Comparison of ENCODE assay signal across 16 cellular contexts in the genomic region with DNA sequence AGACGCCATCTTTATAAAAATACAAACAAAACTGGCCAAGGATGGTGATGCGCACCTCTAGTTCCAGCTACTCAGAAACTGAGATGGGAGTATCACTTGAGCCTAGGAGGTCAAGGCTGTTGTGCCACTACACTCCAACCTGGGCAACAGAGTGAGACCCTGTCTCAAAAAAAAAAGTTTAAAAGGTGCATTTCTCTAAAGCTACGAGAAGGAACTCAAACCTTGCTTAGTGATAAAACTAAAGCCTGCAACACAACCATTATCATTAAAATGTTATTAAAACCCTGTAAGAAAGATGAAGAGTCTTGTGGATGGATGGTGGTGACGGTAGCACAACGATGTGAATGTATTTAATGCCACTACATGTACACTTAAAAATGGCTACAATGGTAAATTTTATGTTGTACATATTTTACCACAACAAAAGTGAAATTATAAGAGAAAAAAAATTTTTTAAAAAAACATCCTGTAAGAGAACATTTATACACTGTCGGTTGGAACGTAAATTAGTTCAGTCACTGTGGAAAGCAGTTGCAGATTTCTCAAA. TPM values are rescaled to one million over a fixed set of nuclear protein-coding genes. Genes with fewer than 3 reads are reported as not detected.
DNase-seq lines count a peak whose midpoint lies in the region; ATAC-seq and TF ChIP-seq lines count a peak whose summit lies in the region.
"Had no signal": no experiment of that assay in that cellular context is flagged by ENCODE, and none has a peak within 500 bp of the region (broad histone marks: within the 10 kb centered on the region; RNA-seq: fewer than 3 reads in every experiment).

No MANE protein-coding gene starts in this region.

- ATAC-seq in RWPE2 (ENCODE audit: low read depth) (no peak), GM19023 (IDR thresholded peaks at IDR 0.05; ENCODE audit: unreplicated experiment) (no peak), HG02938 (IDR thresholded peaks at IDR 0.05; ENCODE audit: unreplicated experiment) (no peak)
- ATAC-seq: T-helper 17 cell, upper lobe of right lung had no signal

- H3K9me3 ChIP-seq in RWPE2 (ENCODE audit: severe bottlenecking) (no peaks in the 10 kb centered on the region), esophagus squamous epithelium (no peaks in the 10 kb centered on the region), skeletal muscle satellite cell (replicated peaks; ENCODE audit: low read length) (no peaks in the 10 kb centered on the region), tibial artery (no peaks in the 10 kb centered on the region)
- H3K9me3 ChIP-seq: upper lobe of right lung had no signal

- WGBS in esophagus squamous epithelium, 2 donors, result 94% methylated on average over 7 of the region's 7 CpGs

- no peak overlapping the region for H3K4me2 ChIP-seq in skeletal muscle satellite cell (ENCODE audit: low read length)

- TF ChIP-seq CTCF in CD14-positive monocyte (IDR thresholded peaks at IDR 0.05) (no peak), RWPE2 (IDR thresholded peaks at IDR 0.05; ENCODE audit: poor library complexity, severe bottlenecking) (no peak), esophagus squamous epithelium (IDR thresholded peaks at IDR 0.05) (no peak), tibial artery (IDR thresholded peaks at IDR 0.05) (no peak)

- H3K27ac ChIP-seq in RWPE2 (ENCODE audit: poor library complexity, severe bottlenecking), result peak overlapping the region; percentile 67
- H3K27ac ChIP-seq in esophagus squamous epithelium, result peak overlapping the region; percentile 65 to 91 (median 87)
- no peak overlapping the region for H3K27ac ChIP-seq in tibial artery

- H3K36me3 ChIP-seq in RWPE2 (ENCODE audit: low read depth) (no peaks in the 10 kb centered on the region), esophagus squamous epithelium (no peaks in the 10 kb centered on the region), skeletal muscle satellite cell (ENCODE audit: insufficient read depth, low read length) (no peaks in the 10 kb centered on the region), tibial artery (no peaks in the 10 kb centered on the region)
- H3K36me3 ChIP-seq: upper lobe of right lung had no signal

- no peak overlapping the region for H3K4me3 Mint-ChIP-seq in CD14-positive monocyte
- H3K4me3 Mint-ChIP-seq: T-helper 17 cell had no signal

- no peaks in the 10 kb centered on the region for H3K9me3 Mint-ChIP-seq in CD14-positive monocyte

- DNase-seq in CD14-positive monocyte (ENCODE audit: low spot score) (no peak), RWPE2 (ENCODE audit: low spot score) (no peak), esophagus squamous epithelium (lab: John Stamatoyannopoulos, UW) (no peak), tibial artery (no peak), kidney tubule cell (ENCODE audit: low spot score) (no peak)
- DNase-seq: activated CD4-positive, alpha-beta T cell treated with anti-CD3 and anti-CD28 coated beads for 1 hour; activated naive CD4-positive, alpha-beta T cell treated with anti-CD3 and anti-CD28 coated beads, Interleukin-2, amount 50 U/mL, for 16 hours; effector memory CD4-positive, alpha-beta T cell; glutamatergic neuron; T-helper 17 cell; upper lobe of right lung had no signal

- TF ChIP-seq POLR2A in esophagus squamous epithelium (IDR thresholded peaks at IDR 0.05), result no peak

- peaks cover 73% of the 10 kb centered on the region for H3K4me1 Mint-ChIP-seq in CD14-positive monocyte

- H3K36me3 Mint-ChIP-seq in CD14-positive monocyte, result no peaks in the 10 kb centered on the region

- intact Hi-C loops in CD14-positive monocyte (cut with micrococcal nuclease) (no loop called here), esophagus squamous epithelium (cut with DNase I) (no loop called here), tibial artery (cut with DNase I; ENCODE audit: low total_unique reads) (no loop called here)

- no peaks in the 10 kb centered on the region for H3K27me3 Mint-ChIP-seq in CD14-positive monocyte (ENCODE audit: low read depth in 3 of 3)

- H3K27me3 ChIP-seq in RWPE2 (ENCODE audit: insufficient read depth, poor library complexity, severe bottlenecking) (no peaks in the 10 kb centered on the region), esophagus squamous epithelium (no peaks in the 10 kb centered on the region), skeletal muscle satellite cell (ENCODE audit: control insufficient read depth, insufficient read depth, low read length) (no peaks in the 10 kb centered on the region), tibial artery (no peaks in the 10 kb centered on the region)
- H3K27me3 ChIP-seq: upper lobe of right lung had no signal

- peak overlapping the region; percentile 55 for H3K9ac ChIP-seq in skeletal muscle satellite cell (ENCODE audit: low read depth, low read length)

- peak overlapping the region; percentile 76 to 93 (median 86) for H3K27ac Mint-ChIP-seq in CD14-positive monocyte
- H3K27ac Mint-ChIP-seq: T-helper 17 cell had no signal

- H3K4me1 ChIP-seq in RWPE2 (ENCODE audit: insufficient read depth, poor library complexity, severe bottlenecking) (peaks cover 40% of the 10 kb centered on the region), esophagus squamous epithelium (peaks cover 19 to 94% (median 38%) of the 10 kb centered on the region in 3 donors), skeletal muscle satellite cell (ENCODE audit: control insufficient read depth, insufficient read depth, low read length) (peaks cover 57% of the 10 kb centered on the region), tibial artery (peaks cover 0 to 58% (median 28%) of the 10 kb centered on the region in 4 donors)

- H3K4me3 ChIP-seq in RWPE2 (ENCODE audit: severe bottlenecking) (no peak overlapping the region), esophagus squamous epithelium (no peak overlapping the region), skeletal muscle satellite cell (ENCODE audit: low read length) (no peak overlapping the region), tibial artery (no peak overlapping the region)
- H3K4me3 ChIP-seq: upper lobe of right lung had no signal

RNA-seq across cellular contexts. Expression of a gene that starts 3.1 kb away (rescaled TPM):
- polyA plus RNA-seq in CD14-positive monocyte, result 1 to 10 TPM; 5.1 to 5.8 TPM
- total RNA-seq in esophagus squamous epithelium, result 10 to 100 TPM; 30.9 to 67.9 (median 56.0) TPM
- 6.8 and 10.7 TPM in 2 replicates for total RNA-seq in skeletal muscle satellite cell (2012; rRNA removed)

RNA-seq across cellular contexts. Expression of a gene that starts 35.9 kb away (rescaled TPM):
- polyA plus RNA-seq in CD14-positive monocyte, result not detected
- total RNA-seq in esophagus squamous epithelium, result not detected
- total RNA-seq in skeletal muscle satellite cell (2012; rRNA removed), result not detected in 2 replicates
- total RNA-seq: mononuclear cell, posterior vena cava, T-helper 17 cell, upper lobe of right lung had no signal

Comparison
In these comparisons a context has a peak if more than half of its experiments do, and no peak if none do; other contexts are left out.
1. H3K27ac ChIP-seq: peak in RWPE2 (single experiment) and esophagus squamous epithelium (4 of 4); none in tibial artery (0 of 2).